13 cellular contexts compared by ENCODE assay signal in genomic region chr1:4653796-4654715, GRCh38. TPM values are rescaled to one million over a fixed set of nuclear protein-coding genes. Genes with fewer than 3 reads are reported as not detected.
DNase-seq lines count a peak whose midpoint lies in the region; ATAC-seq, FAIRE-seq and TF ChIP-seq lines count a peak whose summit lies in the region.
"Had no signal": no experiment of that assay in that cellular context is flagged by ENCODE, and none has a peak within 500 bp of the region (broad histone marks: within the 10 kb centered on the region; RNA-seq: fewer than 3 reads in every experiment).

Gene AJAP1 (plus strand): TSS chr1:4654609. CDS start chr1:4655426, 817 bp downstream.

- TF ChIP-seq CTCF in A549 (IDR thresholded peaks at IDR 0.05): no peak
- no peak for TF ChIP-seq CTCF in GM23338 (conservative IDR thresholded peaks at IDR 0.05; ENCODE audit: low read depth in 2 of 2)
- no peak for TF ChIP-seq CTCF in H1 (IDR thresholded peaks at IDR 0.05; ENCODE audit: control extremely low read depth in 1 of 3, insufficient read depth in 1 of 3, low read depth in 1 of 3, low read length in 3 of 3)

- intact Hi-C loops in activated CD4-positive, alpha-beta T cell treated with anti-CD3 and anti-CD28 coated beads, Interleukin-2, amount 10 ng/mL, durations not matched to agents 24 days and 14 days (cut with micrococcal nuclease): no loop called here

- no peak for TF ChIP-seq EP300 in A549 (IDR thresholded peaks at IDR 0.05)
- TF ChIP-seq EP300 in H1 (IDR thresholded peaks at IDR 0.05; ENCODE audit: borderline replicate concordance in 1 of 2, low read depth in 2 of 2, low read length in 2 of 2): no peak

- no peak within 1 kb of the TSS; the same call in 1 of the 2 replicates for H4K8ac ChIP-seq in H1 (ENCODE audit: extremely low read depth, insufficient read depth, low read length)

- H3K79me2 ChIP-seq in GM23338 (replicated peaks; ENCODE audit: insufficient read depth): no peaks in the 10 kb centered on the region
- H3K79me2 ChIP-seq in H1 (ENCODE audit: control insufficient read depth in 1 of 2, insufficient read depth in 2 of 2, low read length in 2 of 2): no peaks in the 10 kb centered on the region

- H3K79me1 ChIP-seq in H1 (ENCODE audit: low read depth, low read length): no peaks in the 10 kb centered on the region

- CTCF ChIA-PET in A549 (lab: Yijun Ruan, JAX): interaction anchor here (0.8 kb wide), 1 partner anchor 1239 kb away, joined by 3 read pairs; no protein-coding TSS in a partner anchor
- CTCF ChIA-PET in H1 (lab: Charles Lee; ENCODE audit: partially characterized antibody): interaction anchor here (0.6 to 7.1 kb wide), 9 partner anchors 18 to 1092 kb away, joined by 3 to 51 read pairs (median 3); no protein-coding TSS in a partner anchor

- H2BK12ac ChIP-seq in H1 (ENCODE audit: low read depth, low read length): no peak within 1 kb of the TSS

- H3K14ac ChIP-seq in H1 (ENCODE audit: insufficient read length): no peak within 1 kb of the TSS

- H3K23me2 ChIP-seq in H1 (ENCODE audit: low read depth, low read length): peaks cover 15% of the 10 kb centered on the region; the same call in 1 of the 2 replicates

- H3K4me3 Mint-ChIP-seq in GM23338: peak within 1 kb of the TSS; percentile 62
- no peak within 1 kb of the TSS for H3K4me3 Mint-ChIP-seq in activated CD4-positive, alpha-beta T cell treated with anti-CD3 and anti-CD28 coated beads, Interleukin-2, amount 10 ng/mL, durations not matched to agents 24 days and 14 days

- H4K20me1 ChIP-seq in GM23338 (replicated peaks; ENCODE audit: insufficient read depth) (no peaks in the 10 kb centered on the region), H1 (replicated peaks in 1 of 2; ENCODE audit: control insufficient read depth in 1 of 2, insufficient read depth in 2 of 2, low read length in 2 of 2) (peaks cover 3 to 7% of the 10 kb centered on the region in 2 experiments)

- no peak within 1 kb of the TSS for H3K23ac ChIP-seq in H1 (ENCODE audit: insufficient read length)

- TF ChIP-seq POLR2A in A549 (IDR thresholded peaks at IDR 0.05; ENCODE audit: low read length) (no peak), H1 (IDR thresholded peaks at IDR 0.05; ENCODE audit: control extremely low read depth in 1 of 2, low read depth in 2 of 2, low read length in 2 of 2) (no peak)

- H2BK120ac ChIP-seq in H1 (replicated peaks; ENCODE audit: low read depth, low read length): no peak within 1 kb of the TSS

- peaks cover 28% of the 10 kb centered on the region for H3K4me1 Mint-ChIP-seq in GM23338
- H3K4me1 Mint-ChIP-seq in activated CD4-positive, alpha-beta T cell treated with anti-CD3 and anti-CD28 coated beads, Interleukin-2, amount 10 ng/mL, durations not matched to agents 24 days and 14 days: no peaks in the 10 kb centered on the region

- no peak within 1 kb of the TSS for H3K56ac ChIP-seq in H1 (replicated peaks; ENCODE audit: insufficient read length, low read depth, low read length)

- TF ChIP-seq RAD21 in A549 (conservative IDR thresholded peaks at IDR 0.05 in 1 of 2, IDR thresholded peaks at IDR 0.05 in 1 of 2) (no peak), H1 (IDR thresholded peaks at IDR 0.05 in 1 of 2, conservative IDR thresholded peaks at IDR 0.05 in 1 of 2; ENCODE audit: low read depth in 2 of 2, low read length in 2 of 2) (no peak)

- no peak for DNase-seq in A549 (ENCODE audit: low read depth in 1 of 2, low spot score in 1 of 2)
- DNase-seq in GM23338 (ENCODE audit: low spot score): no peak
- DNase-seq in H1 (ENCODE audit: low read depth in 1 of 2, low spot score in 2 of 2): peak in 1 of 2 experiments; percentile 84
- peak in 30 of 56 donors; percentile 9 to 71 (median 46) for DNase-seq in nucleus accumbens (lab: John Stamatoyannopoulos, UW)
- DNase-seq in DMS53 treated with DMSO at 0.1 percent for 48 hours (lab: John Stamatoyannopoulos, UW; ENCODE audit: unreplicated experiment): no peak
- DNase-seq in NCI-H1048 (lab: John Stamatoyannopoulos, UW): no peak
- no peak for DNase-seq in activated CD4-positive, alpha-beta T cell treated with anti-CD3 and anti-CD28 coated beads, Interleukin-2, amount 10 ng/mL, durations not matched to agents 24 days and 14 days
- DNase-seq: left lung, SW 1271 had no signal

- H2AFZ ChIP-seq in GM23338: no peak within 1 kb of the TSS
- H2AFZ ChIP-seq in H1 (ENCODE audit: low read length): no peak within 1 kb of the TSS

- no peak within 1 kb of the TSS for H4K91ac ChIP-seq in H1 (replicated peaks; ENCODE audit: insufficient read length, low read length)

- H2BK15ac ChIP-seq in H1 (ENCODE audit: low read length): no peak within 1 kb of the TSS

- no peak within 1 kb of the TSS for H3K9ac ChIP-seq in H1 (replicated peaks in 1 of 4; ENCODE audit: extremely low read depth in 1 of 4, low read depth in 3 of 4, low read length in 3 of 4)

- no peak within 1 kb of the TSS for H4K5ac ChIP-seq in H1 (ENCODE audit: insufficient read length, low read depth, low read length)

- peaks cover 48% of the 10 kb centered on the region for H3K27me3 Mint-ChIP-seq in GM23338 (ENCODE audit: insufficient read depth, low read depth, poor library complexity)
- peaks cover 42% of the 10 kb centered on the region for H3K27me3 Mint-ChIP-seq in activated CD4-positive, alpha-beta T cell treated with anti-CD3 and anti-CD28 coated beads, Interleukin-2, amount 10 ng/mL, durations not matched to agents 24 days and 14 days

- H3K9me3 ChIP-seq in A549 (no peaks in the 10 kb centered on the region), H1 (ENCODE audit: insufficient read depth in 2 of 2, low read depth in 1 of 2, low read length in 1 of 2) (no peaks in the 10 kb centered on the region; a peak in 1 of 4 replicates)
- H3K9me3 ChIP-seq: left lung had no signal

- H2BK20ac ChIP-seq in H1 (ENCODE audit: low read length): no peak within 1 kb of the TSS

- WGBS in A549 (ENCODE audit: missing lambda C conversion rate): 93% methylated on average over 43 of the region's 108 CpGs
- 8% methylated on average over 23 of the region's 108 CpGs; no CpG with 5 or more reads in 1 of the 2 experiments for WGBS in H1 (ENCODE audit: extremely low coverage in 1 of 2, insufficient coverage in 1 of 2, insufficient read length in 1 of 2, insufficient replicate concordance in 2 of 2, low coverage in 1 of 2, low lambda C conversion rate in 2 of 2, missing lambda C conversion rate in 1 of 2), 2 experiments

- H3K18ac ChIP-seq in H1 (ENCODE audit: extremely low read depth, low read length): peak within 1 kb of the TSS; percentile 32

- H3F3A ChIP-seq in GM23338 (replicated peaks; ENCODE audit: low read depth): no peaks in the 10 kb centered on the region

- no peak within 1 kb of the TSS for H3K27ac Mint-ChIP-seq in GM23338
- no peak within 1 kb of the TSS for H3K27ac Mint-ChIP-seq in activated CD4-positive, alpha-beta T cell treated with anti-CD3 and anti-CD28 coated beads, Interleukin-2, amount 10 ng/mL, durations not matched to agents 24 days and 14 days
- H3K27ac Mint-ChIP-seq: activated T-helper 2 cell treated with anti-CD3 and anti-CD28 coated beads, Interferon-gamma antibody, Interleukin-2, Interleukin-4, amounts not matched to agents 10 μg/mL and 5 μg/mL and 100 μg/mL, durations not matched to agents 14 hours and 24 hours and 36 hours had no signal

- FAIRE-seq in A549 (lab: Jason Lieb, UNC) (no peak), H1 (lab: Jason Lieb, UNC) (no peak)
- FAIRE-seq: D721Med had no signal

- H3K36me3 Mint-ChIP-seq in GM23338 (ENCODE audit: low read depth): no peaks in the 10 kb centered on the region; the same call in 2 of the 3 replicates
- no peaks in the 10 kb centered on the region for H3K36me3 Mint-ChIP-seq in activated CD4-positive, alpha-beta T cell treated with anti-CD3 and anti-CD28 coated beads, Interleukin-2, amount 10 ng/mL, durations not matched to agents 24 days and 14 days (ENCODE audit: low read depth)

- H3K36me3 ChIP-seq in GM23338 (ENCODE audit: insufficient read depth): no peaks in the 10 kb centered on the region
- no peaks in the 10 kb centered on the region for H3K36me3 ChIP-seq in H1 (ENCODE audit: control insufficient read depth in 2 of 4, insufficient read depth in 4 of 4, low read length in 3 of 4)
- H3K36me3 ChIP-seq: left lung had no signal

- H3K27ac ChIP-seq in A549 (peak within 1 kb of the TSS; percentile 66 to 89; a peak in 5 of 6 replicates), GM23338 (ENCODE audit: low read depth) (no peak within 1 kb of the TSS), H1 (ENCODE audit: low read depth, low read length) (no peak within 1 kb of the TSS)
- H3K27ac ChIP-seq: left lung had no signal

- no peaks in the 10 kb centered on the region for H3K9me2 ChIP-seq in GM23338 (ENCODE audit: insufficient read depth)

- ATAC-seq in A549 (no peak), GM23338 (peak; percentile 8), GM21360 (IDR thresholded peaks at IDR 0.05; ENCODE audit: unreplicated experiment) (no peak)
- ATAC-seq: HCT116, left lung had no signal

- H2BK5ac ChIP-seq in H1 (ENCODE audit: low read depth, low read length): no peak within 1 kb of the TSS

- H3K4me1 ChIP-seq in A549 (peaks cover 24% of the 10 kb centered on the region), GM23338 (ENCODE audit: insufficient read depth) (no peaks in the 10 kb centered on the region), H1 (replicated peaks in 1 of 4; ENCODE audit: control insufficient read depth in 3 of 4, insufficient read depth in 4 of 4, low read length in 3 of 4) (peaks cover 15 to 38% (median 25%) of the 10 kb centered on the region in 4 experiments)

- H3K4me2 ChIP-seq in A549 (peak within 1 kb of the TSS; percentile 98), GM23338 (no peak within 1 kb of the TSS), H1 (ENCODE audit: insufficient read depth in 1 of 2, low read depth in 2 of 2, low read length in 2 of 2) (peak within 1 kb of the TSS; percentile 64 to 66)

- POLR2A ChIA-PET in A549 (lab: Yijun Ruan, JAX) (no interaction called here), H1 (lab: Charles Lee; ENCODE audit: partially characterized antibody) (no interaction called here)

- H3K4me3 ChIP-seq in A549: peak within 1 kb of the TSS; percentile 45; the same call in 2 of the 3 replicates
- no peak within 1 kb of the TSS for H3K4me3 ChIP-seq in GM23338
- H3K4me3 ChIP-seq in H1 (ENCODE audit: extremely low read depth in 1 of 4, insufficient read depth in 2 of 4, low read depth in 3 of 4, low read length in 4 of 4): peak within 1 kb of the TSS; percentile 45 to 66 (median 50)
- H3K4me3 ChIP-seq: left lung had no signal

- H3K4ac ChIP-seq in H1 (replicated peaks; ENCODE audit: insufficient read length, low read depth, low read length): no peak within 1 kb of the TSS

- H3K27me3 ChIP-seq in GM23338 (ENCODE audit: insufficient read depth): no peaks in the 10 kb centered on the region
- peaks cover 28 to 59% (median 54%) of the 10 kb centered on the region in 4 experiments for H3K27me3 ChIP-seq in H1 (replicated peaks in 1 of 4; ENCODE audit: control insufficient read depth in 3 of 4, extremely low read depth in 1 of 4, insufficient read depth in 3 of 4, low read length in 3 of 4)

- no peaks in the 10 kb centered on the region; the same call in 2 of the 3 replicates for H3K9me3 Mint-ChIP-seq in GM23338
- no peaks in the 10 kb centered on the region for H3K9me3 Mint-ChIP-seq in activated CD4-positive, alpha-beta T cell treated with anti-CD3 and anti-CD28 coated beads, Interleukin-2, amount 10 ng/mL, durations not matched to agents 24 days and 14 days
- H3K9me3 Mint-ChIP-seq: activated T-helper 2 cell treated with anti-CD3 and anti-CD28 coated beads, Interferon-gamma antibody, Interleukin-2, Interleukin-4, amounts not matched to agents 10 μg/mL and 5 μg/mL and 100 μg/mL, durations not matched to agents 14 hours and 24 hours and 36 hours had no signal

- H2AK5ac ChIP-seq in H1 (ENCODE audit: low read depth, low read length): no peak within 1 kb of the TSS

RNA-seq across cellular contexts. Expression of gene AJAP1, which starts in this region (rescaled TPM):
- polyA plus RNA-seq in A549 (2011; rRNA removed) (not detected in 2 replicates), A549 (2017; fragmentation: RNase III; extraction: RNeasy Plus Mini Kit Qiagen cat#74134 plus additional on column Dnase treatment) (not detected in 3 replicates), GM23338 (2016; fragmentation: Nextera tagmentation; extraction: Ambion mirVana) (not detected in 2 replicates), H1 (2011; rRNA removed) (1.9 and 2.2 TPM in 2 replicates)
- polyA plus RNA-seq in A549 (2012; cell fraction: cytosol; rRNA removed): not detected in 2 replicates
- not detected in 2 replicates for polyA plus RNA-seq in A549 (2012; cell fraction: nucleus; rRNA removed)
- not detected in 2 replicates for polyA minus RNA-seq in A549 (2011; rRNA and poly(A)+ RNA removed)
- 0.23 TPM in 1 of 2 replicates, not detected in the other for total RNA-seq in GM23338 (2014; rRNA removed; shearing (Covaris generic))
- total RNA-seq in H1 (2021; fragmentation: NEBNext Ultra II Directional; extraction: Animal tissue kit (Norgen Biotek cat#: 25700)): 6.2 and 6.6 TPM in 2 replicates
- polyA plus RNA-seq in H1 (2011; cell fraction: cytosol; rRNA removed): 1.7 TPM
- polyA plus RNA-seq in H1 (2011; cell fraction: nucleus; rRNA removed): 3.2 TPM
- polyA plus RNA-seq in H1 (2012, experiment 1 of 2): 1.9 to 2.8 TPM (median 2.2 TPM) in 4 replicates
- 1.4 TPM for polyA plus RNA-seq in H1 (2012, experiment 2 of 2)
- polyA plus RNA-seq in H1 (2013, experiment 1 of 2): 2.6 TPM
- 2.9 TPM for polyA plus RNA-seq in H1 (2013, experiment 2 of 2)
- polyA minus RNA-seq in H1 (2011; rRNA and poly(A)+ RNA removed): 1.5 and 2.4 TPM in 2 replicates
- 0.95 TPM for polyA minus RNA-seq in H1 (2011; cell fraction: cytosol; rRNA and poly(A)+ RNA removed)
- 3.6 TPM for polyA minus RNA-seq in H1 (2011; cell fraction: nucleus; rRNA and poly(A)+ RNA removed)
- total RNA-seq in activated CD4-positive, alpha-beta T cell treated with anti-CD3 and anti-CD28 coated beads, Interleukin-2, amount 10 ng/mL, durations not matched to agents 24 days and 14 days: not detected in 2 replicates
- total RNA-seq: activated T-helper 2 cell treated with anti-CD3 and anti-CD28 coated beads, Interferon-gamma antibody, Interleukin-2, Interleukin-4, amounts not matched to agents 10 μg/mL and 5 μg/mL and 100 μg/mL, durations not matched to agents 14 hours and 24 hours and 36 hours had no signal

Comparison
In these comparisons a context has a peak if more than half of its experiments do, and no peak if none do; other contexts are left out.
1. Peak in ATAC-seq in GM23338; RNA of the gene not detected or under 1 TPM.
2. DNase-seq: peak in nucleus accumbens (30 of 56); none in A549 (0 of 2), GM23338 (single experiment), DMS53 treated with DMSO at 0.1 percent for 48 hours (single experiment), NCI-H1048 (single experiment) and activated CD4-positive, alpha-beta T cell treated with anti-CD3 and anti-CD28 coated beads, Interleukin-2, amount 10 ng/mL, durations not matched to agents 24 days and 14 days (single experiment).
3. H3K27ac ChIP-seq: peak in A549 (2 of 2); none in GM23338 (single experiment) and H1 (single experiment).